In genomic region chr12:105107497-105108371, GRCh38 we compare ENCODE assay signal across 8 cellular contexts. TPM values are rescaled to one million over a fixed set of nuclear protein-coding genes. Genes with fewer than 3 reads are reported as not detected.
DNase-seq lines count a peak whose midpoint lies in the region; ATAC-seq, FAIRE-seq and TF ChIP-seq lines count a peak whose summit lies in the region.

Gene WASHC4, plus strand, starts transcription at chr12:105107731. Its CDS starts 70 bp downstream, at chr12:105107801.

- peaks cover 2% of the 10 kb centered on the region for H3K27me3 Mint-ChIP-seq in dendritic cell treated with granulocyte-macrophage colony-stimulating factor and Interleukin-4, amounts not matched to agents 40 ng/mL and 50 ng/mL, for 4 days

- H3K9me3 ChIP-seq in HepG2 (ENCODE audit: low read length) = no peaks in the 10 kb centered on the region

- DNase-seq in CD1c-positive myeloid dendritic cell (ENCODE audit: extremely low spot score) = peak; percentile 97
- peak; percentile 96 for DNase-seq in NCI-H774 (lab: John Stamatoyannopoulos, UW)
- DNase-seq in activated CD4-positive, alpha-beta T cell treated with anti-CD3 and anti-CD28 coated beads, Interleukin-2, amount 50 U/mL, for 4 hours = peak; percentile 85 to 89
- peak; percentile 81 for DNase-seq in HepG2 (ENCODE audit: low spot score)
- DNase-seq in stimulated activated CD4-positive, alpha-beta T cell treated with anti-CD3 and anti-CD28 coated beads, Interleukin-4, amount 100 ng/mL, for 1 hour = peak; percentile 94

- peaks cover 0 to 6% of the 10 kb centered on the region in 2 experiments; a peak in 1 of 5 replicates for H3K36me3 ChIP-seq in HepG2 (replicated peaks in 1 of 2; ENCODE audit: control insufficient read depth in 1 of 2, insufficient read depth in 2 of 2, low read length in 2 of 2)

- peaks cover 40% of the 10 kb centered on the region for H3K4me1 ChIP-seq in HepG2 (ENCODE audit: insufficient read depth, low read length)

- peaks cover 17% of the 10 kb centered on the region for H3K4me1 Mint-ChIP-seq in dendritic cell treated with granulocyte-macrophage colony-stimulating factor and Interleukin-4, amounts not matched to agents 40 ng/mL and 50 ng/mL, for 4 days (ENCODE audit: low read depth)

- WGBS in HepG2 (ENCODE audit: low lambda C conversion rate) = under 1% methylated on average over 23 of the region's 85 CpGs

- peaks cover 38% of the 10 kb centered on the region for H3K36me3 Mint-ChIP-seq in dendritic cell treated with granulocyte-macrophage colony-stimulating factor and Interleukin-4, amounts not matched to agents 40 ng/mL and 50 ng/mL, for 4 days (ENCODE audit: low read depth)

- ATAC-seq in GM19397 (IDR thresholded peaks at IDR 0.05; ENCODE audit: unreplicated experiment) = peak; percentile 93
- peak; percentile 83 for ATAC-seq in HG03565 (IDR thresholded peaks at IDR 0.05; ENCODE audit: unreplicated experiment)
- peak; percentile 98 for ATAC-seq in HepG2

- H3K79me2 ChIP-seq in HepG2 (ENCODE audit: insufficient read depth, low read length) = peaks cover 46% of the 10 kb centered on the region

- peak; percentile 97 to 99 for TF ChIP-seq POLR2A in HepG2 (IDR thresholded peaks at IDR 0.05; ENCODE audit: insufficient read depth in 1 of 2, low read depth in 2 of 2, low read length in 2 of 2)

- POLR2A ChIA-PET in HepG2 (lab: Yijun Ruan, JAX) = interaction anchor here (1.0 to 2.3 kb wide), 9 partner anchors 9 to 969 kb away, joined by 3 to 12 read pairs (median 5); partner anchors contain the start of genes ALDH1L2, NFYB and SLC41A2

- CTCF ChIA-PET in HepG2 (lab: Yijun Ruan, JAX; ENCODE audit: low intra/inter-chr PET ratio, low total read pairs) = no interaction called here

- peaks cover 18% of the 10 kb centered on the region; the same call in 1 of the 2 replicates for H4K20me1 ChIP-seq in HepG2 (ENCODE audit: insufficient read depth, low read length)

- peak within 1 kb of the TSS; percentile 93 for H3K4me3 Mint-ChIP-seq in dendritic cell treated with granulocyte-macrophage colony-stimulating factor and Interleukin-4, amounts not matched to agents 40 ng/mL and 50 ng/mL, for 4 days

- intact Hi-C loops in dendritic cell treated with granulocyte-macrophage colony-stimulating factor and Interleukin-4, amounts not matched to agents 40 ng/mL and 50 ng/mL, for 4 days (cut with micrococcal nuclease) = loop anchor here (1.0 to 5.0 kb wide), 2 partner anchors 23 to 970 kb away; partner anchors contain the start of genes ALDH1L2 and NFYB
- intact Hi-C loops in HepG2 (cut with micrococcal nuclease; ENCODE audit: unreplicated experiment) = no loop called here

- in situ Hi-C loops in HepG2 (cut with HindIII; ENCODE audit: extremely low pct_ligation_motif_present, low pct_unique_long_range_greater_than_20kb) = no loop called here

- FAIRE-seq in HepG2 (lab: Jason Lieb, UNC) = no peak

- no peaks in the 10 kb centered on the region; a peak in 1 of 5 replicates for H3K27me3 ChIP-seq in HepG2 (ENCODE audit: control insufficient read depth in 1 of 2, insufficient read depth in 2 of 2, low read length in 2 of 2)

- H3K9me3 Mint-ChIP-seq in dendritic cell treated with granulocyte-macrophage colony-stimulating factor and Interleukin-4, amounts not matched to agents 40 ng/mL and 50 ng/mL, for 4 days = no peaks in the 10 kb centered on the region

- peak in 1 of 2 experiments; percentile 29; a peak in 2 of 4 replicates for TF ChIP-seq EP300 in HepG2 (IDR thresholded peaks at IDR 0.05; ENCODE audit: low read depth in 2 of 2, low read length in 2 of 2)
- no peak for TF ChIP-seq EP300 in HepG2 (CRISPR knock-in tag; IDR thresholded peaks at IDR 0.05; ENCODE audit: borderline replicate concordance)

- TF ChIP-seq CTCF in HepG2 (CRISPR knock-in tag; IDR thresholded peaks at IDR 0.05) = no peak; the same call in 1 of the 2 replicates

- TSS peak; percentile 61 for BruUV-seq in HepG2 (replicated peaks; lab: Mats Ljungman, UMichigan)

- H3K9ac ChIP-seq in HepG2 (ENCODE audit: insufficient read depth, low read depth, low read length) = peak within 1 kb of the TSS; percentile 95

- peak within 1 kb of the TSS; percentile 83 for H3K4me2 ChIP-seq in HepG2 (ENCODE audit: low read depth, low read length)

- H3K27ac ChIP-seq in HepG2 (ENCODE audit: extremely low read length, insufficient read depth, low read length) = peak within 1 kb of the TSS; percentile 94

- H3K4me3 ChIP-seq in HepG2 (replicated peaks in 1 of 3; ENCODE audit: insufficient read depth in 1 of 3, low read depth in 2 of 3, low read length in 3 of 3) = peak within 1 kb of the TSS; percentile 93 to 98 (median 97)

- no peak; the same call in 1 of the 2 replicates for TF ChIP-seq RAD21 in HepG2 (CRISPR knock-in tag; IDR thresholded peaks at IDR 0.05)

- peak within 1 kb of the TSS; percentile 97 for H2AFZ ChIP-seq in HepG2 (ENCODE audit: low read length)

- H3K27ac Mint-ChIP-seq in dendritic cell treated with granulocyte-macrophage colony-stimulating factor and Interleukin-4, amounts not matched to agents 40 ng/mL and 50 ng/mL, for 4 days = peak within 1 kb of the TSS; percentile 98

TF ChIP-seq in HepG2, 621 proteins besides CTCF, POLR2A, EP300 and RAD21 (continues in another document):
- TF ChIP-seq ZSCAN12 (CRISPR knock-in tag; IDR thresholded peaks at IDR 0.05) = no peak
- peak; percentile 65 for TF ChIP-seq SUZ12 (IDR thresholded peaks at IDR 0.05; ENCODE audit: low read depth, low read length)
- TF ChIP-seq, protein P1, sequence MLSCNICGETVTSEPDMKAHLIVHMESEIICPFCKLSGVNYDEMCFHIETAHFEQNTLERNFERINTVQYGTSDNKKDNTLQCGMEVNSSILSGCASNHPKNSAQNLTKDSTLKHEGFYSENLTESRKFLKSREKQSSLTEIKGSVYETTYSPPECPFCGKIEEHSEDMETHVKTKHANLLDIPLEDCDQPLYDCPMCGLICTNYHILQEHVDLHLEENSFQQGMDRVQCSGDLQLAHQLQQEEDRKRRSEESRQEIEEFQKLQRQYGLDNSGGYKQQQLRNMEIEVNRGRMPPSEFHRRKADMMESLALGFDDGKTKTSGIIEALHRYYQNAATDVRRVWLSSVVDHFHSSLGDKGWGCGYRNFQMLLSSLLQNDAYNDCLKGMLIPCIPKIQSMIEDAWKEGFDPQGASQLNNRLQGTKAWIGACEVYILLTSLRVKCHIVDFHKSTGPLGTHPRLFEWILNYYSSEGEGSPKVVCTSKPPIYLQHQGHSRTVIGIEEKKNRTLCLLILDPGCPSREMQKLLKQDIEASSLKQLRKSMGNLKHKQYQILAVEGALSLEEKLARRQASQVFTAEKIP (CRISPR knock-in tag; IDR thresholded peaks at IDR 0.05; ENCODE audit: borderline replicate concordance) = no peak
- no peak for TF ChIP-seq CCAR2 (optimal IDR thresholded peaks at IDR 0.05; ENCODE audit: low read depth, low read length)
- TF ChIP-seq ZNF678 (CRISPR knock-in tag; IDR thresholded peaks at IDR 0.05) = peak; percentile 91
- peak; percentile 99 for TF ChIP-seq BHLHE40 (IDR thresholded peaks at IDR 0.05; ENCODE audit: low read length)
- peak; percentile 91 for TF ChIP-seq IRF2 (CRISPR knock-in tag; IDR thresholded peaks at IDR 0.05)
- no peak for TF ChIP-seq SYNCRIP (IDR thresholded peaks at IDR 0.05; ENCODE audit: insufficient read depth, low read depth, low read length)
- TF ChIP-seq IKZF4 (CRISPR knock-in tag; IDR thresholded peaks at IDR 0.05; ENCODE audit: borderline replicate concordance, low read depth, not compliant biosample characterization) = peak; percentile 83
- TF ChIP-seq ZNF674 (CRISPR knock-in tag; IDR thresholded peaks at IDR 0.05; ENCODE audit: low read depth) = no peak
- peak; percentile 86 for TF ChIP-seq KAT8 (CRISPR knock-in tag; IDR thresholded peaks at IDR 0.05)
- TF ChIP-seq NAIF1 (CRISPR knock-in tag; IDR thresholded peaks at IDR 0.05; ENCODE audit: borderline replicate concordance) = 0 out of 2 replicates have a peak, but pooled peaks have one; percentile 72
- no peak for TF ChIP-seq NONO (IDR thresholded peaks at IDR 0.05)
- peak; percentile 95 for TF ChIP-seq NONO (CRISPR knock-in tag; conservative IDR thresholded peaks at IDR 0.05)
- TF ChIP-seq MTF2 (CRISPR knock-in tag; IDR thresholded peaks at IDR 0.05; ENCODE audit: borderline replicate concordance) = no peak
- peak; percentile 72; the same call in 1 of the 2 replicates for TF ChIP-seq GATA4 (IDR thresholded peaks at IDR 0.05; ENCODE audit: borderline replicate concordance, low read depth)
- TF ChIP-seq ZBTB3 (CRISPR knock-in tag; IDR thresholded peaks at IDR 0.05; ENCODE audit: borderline replicate concordance, low read depth) = peak; percentile 85; the same call in 1 of the 2 replicates

RNA-seq across cellular contexts. Expression of gene WASHC4, which starts in this region (rescaled TPM):
- 36.3 and 39.6 TPM in 2 replicates for total RNA-seq in HepG2 (2016; rRNA removed; fragmentation: Illumina TruSeq; extraction: Trizol)
- 3.6 and 4.7 TPM in 2 replicates for total RNA-seq in HepG2 (2016; cell fraction: cytosol; rRNA removed; fragmentation: Illumina TruSeq; extraction: Trizol; ENCODE audit: low read depth)
- 31.6 and 46.3 TPM in 2 replicates for total RNA-seq in HepG2 (2016; cell fraction: insoluble cytoplasmic fraction; rRNA removed; fragmentation: Illumina TruSeq; extraction: Trizol)
- total RNA-seq in HepG2 (2016; cell fraction: membrane; rRNA removed; fragmentation: Illumina TruSeq; extraction: Trizol) = 5.3 and 8.6 TPM in 2 replicates
- total RNA-seq in HepG2 (2016; cell fraction: nucleus; rRNA removed; fragmentation: Illumina TruSeq; extraction: Trizol) = 56.1 and 56.8 TPM in 2 replicates
- polyA plus RNA-seq in HepG2 (2011; rRNA removed) = 15.5 and 21.0 TPM in 2 replicates
- polyA plus RNA-seq in HepG2 (2011; cell fraction: cytosol; rRNA removed) = 4.6 and 8.1 TPM in 2 replicates
- polyA plus RNA-seq in HepG2 (2011; cell fraction: nucleus; rRNA removed) = 16.8 and 21.2 TPM in 2 replicates
- 15.3 and 18.4 TPM in 2 replicates for polyA plus RNA-seq in HepG2 (2012)
- 0.57 and 0.61 TPM in 2 replicates for polyA plus RNA-seq in HepG2 (2016; cell fraction: cytosol; fragmentation: Illumina TruSeq; extraction: Trizol; ENCODE audit: low read depth)
- polyA plus RNA-seq in HepG2 (2016; cell fraction: insoluble cytoplasmic fraction; fragmentation: Illumina TruSeq; extraction: Trizol; ENCODE audit: low read depth) = 19.5 and 20.6 TPM in 2 replicates
- polyA plus RNA-seq in HepG2 (2016; cell fraction: membrane; fragmentation: Illumina TruSeq; extraction: Trizol; ENCODE audit: low read depth) = 1.7 and 1.9 TPM in 2 replicates
- polyA plus RNA-seq in HepG2 (2016; cell fraction: nucleus; fragmentation: Illumina TruSeq; extraction: Trizol; ENCODE audit: insufficient read depth, low read depth) = 36.1 and 44.2 TPM in 2 replicates
- polyA minus RNA-seq in HepG2 (2011; rRNA and poly(A)+ RNA removed; ENCODE audit: low replicate concordance) = 22.5 and 23.7 TPM in 2 replicates
- polyA minus RNA-seq in HepG2 (2011; cell fraction: cytosol; rRNA and poly(A)+ RNA removed) = 24.8 and 25.8 TPM in 2 replicates
- 132 and 134 TPM in 2 replicates for polyA minus RNA-seq in HepG2 (2011; cell fraction: nucleus; rRNA and poly(A)+ RNA removed)

Comparison
In these comparisons a context has a peak if more than half of its experiments do, and no peak if none do; other contexts are left out.
1. Peak in every context shown above with its lines: DNase-seq, ATAC-seq, H3K4me3 ChIP-seq and H3K27ac ChIP-seq.